In the genomic region with DNA sequence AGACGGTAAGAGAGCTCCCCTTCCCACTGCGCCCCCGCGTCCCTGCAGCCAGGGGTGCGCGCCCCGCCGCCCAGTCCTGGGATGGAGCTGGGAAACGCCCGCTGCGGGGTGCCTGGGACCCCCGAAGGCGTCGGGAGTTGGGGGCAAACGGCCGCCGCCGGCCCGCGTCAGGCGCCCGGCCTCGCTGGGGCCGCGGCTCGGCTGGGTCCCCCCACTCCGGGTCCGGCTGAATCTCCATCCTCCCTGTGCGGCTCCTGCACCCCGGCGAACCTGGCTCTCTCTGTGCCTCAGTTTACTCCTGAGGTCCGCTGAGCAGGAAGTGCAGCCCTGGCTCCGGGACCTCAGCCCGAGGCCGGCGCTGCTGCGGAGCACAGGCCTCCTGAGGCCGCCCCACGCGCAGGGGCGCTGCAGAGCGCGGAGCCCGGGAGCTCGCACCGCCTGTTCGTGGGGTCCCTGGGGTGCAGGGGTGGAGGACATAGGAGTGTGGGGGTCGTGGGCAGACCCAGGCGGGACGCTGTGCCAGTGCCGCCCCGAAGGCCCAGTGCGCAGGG, we compare ENCODE assay signal across 15 cellular contexts. TPM values are rescaled to one million over a fixed set of nuclear protein-coding genes. Genes with fewer than 3 reads are reported as not detected.
DNase-seq lines count a peak whose midpoint lies in the region; ATAC-seq and TF ChIP-seq lines count a peak whose summit lies in the region.
"Had no signal": no experiment of that assay in that cellular context is flagged by ENCODE, and none has a peak within 500 bp of the region (broad histone marks: within the 10 kb centered on the region; RNA-seq: fewer than 3 reads in every experiment).

No MANE protein-coding gene starts in this region.

- intact Hi-C loops in dendritic cell treated with granulocyte-macrophage colony-stimulating factor and Interleukin-4, amounts not matched to agents 40 ng/mL and 50 ng/mL, for 4 days (cut with micrococcal nuclease) = no loop called here
- intact Hi-C loops in stomach (cut with DNase I; ENCODE audit: low total_unique reads) = no loop called here

- peak overlapping the region; percentile 27 for H3K4me3 Mint-ChIP-seq in dendritic cell treated with granulocyte-macrophage colony-stimulating factor and Interleukin-4, amounts not matched to agents 40 ng/mL and 50 ng/mL, for 4 days
- H3K4me3 Mint-ChIP-seq in activated T-cell treated with anti-CD3 and anti-CD28 coated beads, Interleukin-2, amount 50 U/mL, for 72 hours = no peak overlapping the region

- peaks cover 78% of the 10 kb centered on the region for H3K27me3 Mint-ChIP-seq in dendritic cell treated with granulocyte-macrophage colony-stimulating factor and Interleukin-4, amounts not matched to agents 40 ng/mL and 50 ng/mL, for 4 days
- peaks cover 21% of the 10 kb centered on the region for H3K27me3 Mint-ChIP-seq in activated T-cell treated with anti-CD3 and anti-CD28 coated beads, Interleukin-2, amount 50 U/mL, for 72 hours (ENCODE audit: low read depth)

- H3K27ac Mint-ChIP-seq in dendritic cell treated with granulocyte-macrophage colony-stimulating factor and Interleukin-4, amounts not matched to agents 40 ng/mL and 50 ng/mL, for 4 days = no peak overlapping the region
- no peak overlapping the region for H3K27ac Mint-ChIP-seq in activated T-cell treated with anti-CD3 and anti-CD28 coated beads, Interleukin-2, amount 50 U/mL, for 72 hours
- H3K27ac Mint-ChIP-seq: T-cell, type B pancreatic cell had no signal

- H3K9me3 ChIP-seq in HUES6 (ENCODE audit: control insufficient read depth, insufficient read depth, low read depth, low read length) (no peaks in the 10 kb centered on the region), stomach (no peaks in the 10 kb centered on the region)

- H3K9ac ChIP-seq in HUES6 (ENCODE audit: low read length) = no peak overlapping the region

- H3K4me1 ChIP-seq in HUES6 (ENCODE audit: control insufficient read depth, insufficient read depth, low read length) = peaks cover 17% of the 10 kb centered on the region
- peaks cover 9 to 37% (median 35%) of the 10 kb centered on the region in 4 donors for H3K4me1 ChIP-seq in stomach

- ATAC-seq in activated T-cell treated with anti-CD3 and anti-CD28 coated beads, Interleukin-2, amount 50 U/mL, for 72 hours (replicated peaks in 1 of 2) = no peak

- H3K27ac ChIP-seq in HUES6 (ENCODE audit: low read depth, low read length) (no peak overlapping the region), stomach (no peak overlapping the region)
- H3K27ac ChIP-seq: skin epidermis had no signal

- H3K27me3 ChIP-seq in HUES6 (ENCODE audit: control insufficient read depth, insufficient read depth, low read length) (peaks cover 32% of the 10 kb centered on the region), stomach (peaks cover 0 to 90% (median 65%) of the 10 kb centered on the region in 3 donors)

- TF ChIP-seq EP300 in stomach (IDR thresholded peaks at IDR 0.05) = no peak

- TF ChIP-seq POLR2A in stomach (IDR thresholded peaks at IDR 0.05) = no peak

- DNase-seq in stomach = no peak
- no peak for DNase-seq in Kasumi-1 (lab: John Stamatoyannopoulos, UW)
- no peak for DNase-seq in NCI-H510A (lab: John Stamatoyannopoulos, UW)
- no peak for DNase-seq in hippocampal formation (lab: John Stamatoyannopoulos, UW)
- DNase-seq in activated T-cell treated with anti-CD3 and anti-CD28 coated beads, Interleukin-2, amount 50 U/mL, for 72 hours = no peak
- DNase-seq: activated gamma-delta T cell, Karpas-422, kidney glomerular epithelial cell, occipital lobe had no signal

- peak overlapping the region; percentile 47 for H3K4me3 ChIP-seq in HUES6 (ENCODE audit: low read depth, low read length)
- peak overlapping the region; percentile 17 for H3K4me3 ChIP-seq in iPS-11a (ENCODE audit: low read depth, low read length)
- H3K4me3 ChIP-seq in stomach = peak overlapping the region; percentile 36 to 54 (median 46)

- WGBS in stomach, 5 donors = 14 to 30% (median 26%) methylated on average over 5 to 53 of the region's 53 CpGs

- H3K4me1 Mint-ChIP-seq in dendritic cell treated with granulocyte-macrophage colony-stimulating factor and Interleukin-4, amounts not matched to agents 40 ng/mL and 50 ng/mL, for 4 days (ENCODE audit: low read depth) = peaks cover 7% of the 10 kb centered on the region
- peaks cover 9% of the 10 kb centered on the region for H3K4me1 Mint-ChIP-seq in activated T-cell treated with anti-CD3 and anti-CD28 coated beads, Interleukin-2, amount 50 U/mL, for 72 hours (ENCODE audit: low read depth)

- H3K36me3 ChIP-seq in HUES6 (ENCODE audit: control insufficient read depth, insufficient read depth, low read length) (no peaks in the 10 kb centered on the region), stomach (no peaks in the 10 kb centered on the region)

- H3K9me3 Mint-ChIP-seq in dendritic cell treated with granulocyte-macrophage colony-stimulating factor and Interleukin-4, amounts not matched to agents 40 ng/mL and 50 ng/mL, for 4 days = no peaks in the 10 kb centered on the region
- H3K9me3 Mint-ChIP-seq in activated T-cell treated with anti-CD3 and anti-CD28 coated beads, Interleukin-2, amount 50 U/mL, for 72 hours = no peaks in the 10 kb centered on the region
- H3K9me3 Mint-ChIP-seq: T-cell, type B pancreatic cell had no signal

- TF ChIP-seq CTCF in stomach (IDR thresholded peaks at IDR 0.05) = no peak

- H3K36me3 Mint-ChIP-seq in dendritic cell treated with granulocyte-macrophage colony-stimulating factor and Interleukin-4, amounts not matched to agents 40 ng/mL and 50 ng/mL, for 4 days (ENCODE audit: low read depth) = no peaks in the 10 kb centered on the region
- H3K36me3 Mint-ChIP-seq in activated T-cell treated with anti-CD3 and anti-CD28 coated beads, Interleukin-2, amount 50 U/mL, for 72 hours (ENCODE audit: insufficient read depth in 2 of 2) = no peaks in the 10 kb centered on the region
- H3K36me3 Mint-ChIP-seq: T-cell, type B pancreatic cell had no signal

RNA-seq across cellular contexts. Expression of gene TMEM250, which starts 13.9 kb away (rescaled TPM):
- 100 to 1,000 TPM in 1 of 5 donors, 10 to 100 TPM in 4; 17.4 to 105 (median 30.3) TPM for total RNA-seq in stomach
- polyA plus RNA-seq in stomach = 10 to 100 TPM; 15.6 to 19.4 (median 16.6) TPM
- total RNA-seq in activated T-cell treated with anti-CD3 and anti-CD28 coated beads, Interleukin-2, amount 50 U/mL, for 72 hours = 10 to 100 TPM; 23.1 to 23.5 TPM

RNA-seq across cellular contexts. Expression of gene NACC2, which starts 37.5 kb away (rescaled TPM):
- 10 to 100 TPM in 4 of 5 donors, 1 to 10 TPM in 1; 9.5 to 69.2 (median 16.1) TPM for total RNA-seq in stomach
- polyA plus RNA-seq in stomach = 1 to 10 TPM; 4.1 to 7.0 (median 6.6) TPM
- total RNA-seq in activated T-cell treated with anti-CD3 and anti-CD28 coated beads, Interleukin-2, amount 50 U/mL, for 72 hours = 10 to 100 TPM in 1 of 2 donors, 1 to 10 TPM in 1; 8.4 to 13.7 TPM
